In genomic region chr16:66516172-66516807, GRCh38 we compare ENCODE assay signal across 8 cellular contexts. TPM values are rescaled to one million over a fixed set of nuclear protein-coding genes. Genes with fewer than 3 reads are reported as not detected.
DNase-seq lines count a peak whose midpoint lies in the region; ATAC-seq and TF ChIP-seq lines count a peak whose summit lies in the region.

No MANE protein-coding gene starts in this region.

- H3K27me3 ChIP-seq in HL-60 (ENCODE audit: insufficient read depth, poor library complexity, severe bottlenecking) (no peaks in the 10 kb centered on the region), breast epithelium (no peaks in the 10 kb centered on the region), parathyroid adenoma (ENCODE audit: control insufficient read depth, insufficient read depth, low read length) (no peaks in the 10 kb centered on the region)

- H3K9ac ChIP-seq in parathyroid adenoma, result no peak overlapping the region

- H2AFZ ChIP-seq in parathyroid adenoma, result peak overlapping the region; percentile 59

- H3K4me2 ChIP-seq in parathyroid adenoma (ENCODE audit: low read length), result peak overlapping the region; percentile 59

- peaks cover 2% of the 10 kb centered on the region for H3K79me2 ChIP-seq in parathyroid adenoma

- no peak overlapping the region for H3K4me3 ChIP-seq in HL-60 (replicated peaks; ENCODE audit: insufficient read depth, low read length)
- peak overlapping the region in 1 of 3 donors; percentile 51 for H3K4me3 ChIP-seq in breast epithelium
- H3K4me3 ChIP-seq in parathyroid adenoma (ENCODE audit: low read depth, low read length), result peak overlapping the region; percentile 36

- H3K27ac ChIP-seq in HL-60 (replicated peaks) (peak overlapping the region; percentile 95), breast epithelium (peak overlapping the region; percentile 95 to 99), parathyroid adenoma (peak overlapping the region; percentile 97)

- intact Hi-C loops in breast epithelium (cut with DNase I; ENCODE audit: low total_unique reads), result no loop called here

- no peaks in the 10 kb centered on the region for H3K9me3 ChIP-seq in breast epithelium
- H3K9me3 ChIP-seq in parathyroid adenoma (ENCODE audit: control insufficient read depth, low read length), result no peaks in the 10 kb centered on the region

- peak; percentile 3 for ATAC-seq in GM19324 (IDR thresholded peaks at IDR 0.05; ENCODE audit: low FRiP score, unreplicated experiment)
- no peak for ATAC-seq in GM18868 (IDR thresholded peaks at IDR 0.05; ENCODE audit: unreplicated experiment)
- ATAC-seq in HG02798 (IDR thresholded peaks at IDR 0.05; ENCODE audit: poor library complexity, unreplicated experiment), result no peak

- TF ChIP-seq CTCF in HL-60 (IDR thresholded peaks at IDR 0.05; ENCODE audit: insufficient read depth, low read length) (no peak), breast epithelium (IDR thresholded peaks at IDR 0.05) (no peak), parathyroid adenoma (IDR thresholded peaks at IDR 0.05) (no peak), GM20000 (IDR thresholded peaks at IDR 0.05; ENCODE audit: extremely low read depth, missing control alignments) (no peak)

- no peak for TF ChIP-seq POLR2A in breast epithelium (IDR thresholded peaks at IDR 0.05)

- no peaks in the 10 kb centered on the region for H3K36me3 ChIP-seq in breast epithelium
- H3K36me3 ChIP-seq in parathyroid adenoma (ENCODE audit: control insufficient read depth, insufficient read depth, low read length), result no peaks in the 10 kb centered on the region

- DNase-seq in HL-60 (ENCODE audit: low read depth in 1 of 2, low spot score in 1 of 2) (peak; percentile 77 to 83), breast epithelium (ENCODE audit: low spot score in 2 of 2) (no peak), T1000 (lab: John Stamatoyannopoulos, UW) (no peak), GM20000 (ENCODE audit: low spot score) (no peak)

- H3K4me1 ChIP-seq in breast epithelium (peaks cover 28 to 44% of the 10 kb centered on the region in 2 donors), parathyroid adenoma (peaks cover 45% of the 10 kb centered on the region)

RNA-seq across cellular contexts. Expression of gene TK2, which starts 33.6 kb away (rescaled TPM):
- total RNA-seq in breast epithelium, result 10 to 100 TPM; 33.1 to 98.4 (median 40.4) TPM

RNA-seq across cellular contexts. Expression of gene CKLF, which starts 36.1 kb away (rescaled TPM):
- 10 to 100 TPM; 36.6 to 62.6 (median 44.9) TPM for total RNA-seq in breast epithelium

RNA-seq across cellular contexts. Expression of gene CMTM1, which starts 49.9 kb away (rescaled TPM):
- 1 to 10 TPM; 1.6 to 2.9 (median 1.9) TPM for total RNA-seq in breast epithelium

Comparison
In these comparisons a context has a peak if more than half of its experiments do, and no peak if none do; other contexts are left out.
1. DNase-seq: peak in HL-60 (2 of 2); none in breast epithelium (0 of 2), T1000 (single experiment) and GM20000 (single experiment).
2. Peak in every context shown above with its lines, with median percentiles within 50 percentile points of each other: H3K27ac ChIP-seq.